Comparison of ENCODE assay signal across 29 cellular contexts in the genomic region with DNA sequence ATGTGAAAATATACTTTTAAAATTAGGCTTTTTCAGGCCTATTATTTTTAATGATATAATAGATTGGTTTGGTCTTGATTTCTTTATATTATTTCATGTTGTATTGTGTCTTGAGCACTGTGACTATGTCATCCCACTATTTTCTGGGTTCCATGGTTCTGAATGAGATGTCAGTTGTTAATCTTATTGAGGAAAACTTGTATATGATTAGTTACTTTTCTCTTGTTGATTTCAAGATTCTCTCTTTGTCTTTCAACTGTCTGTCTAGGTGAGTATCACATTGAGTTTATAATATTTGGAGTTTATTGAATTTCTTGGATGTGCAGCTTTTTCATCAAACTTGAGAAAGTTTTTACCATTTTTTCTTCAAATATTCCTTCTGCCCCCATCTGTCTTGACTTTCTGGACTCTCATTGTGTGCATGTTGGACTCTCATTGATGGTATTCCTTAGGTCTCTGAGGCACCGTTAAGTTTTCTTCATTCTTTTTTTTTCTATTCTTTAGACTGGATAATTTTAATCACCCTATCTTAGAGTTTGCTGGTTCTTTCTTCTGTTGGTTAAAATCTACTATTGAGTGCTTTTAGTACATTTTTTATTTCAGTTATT.
DNase-seq lines count a peak whose midpoint lies in the region; ATAC-seq, FAIRE-seq and TF ChIP-seq lines count a peak whose summit lies in the region.
"Had no signal": no experiment of that assay in that cellular context is flagged by ENCODE, and none has a peak within 500 bp of the region (broad histone marks: within the 10 kb centered on the region; RNA-seq: fewer than 3 reads in every experiment).

No MANE protein-coding gene starts in this region.

- H3K27ac Mint-ChIP-seq in activated CD4-positive, alpha-beta memory T cell treated with anti-CD3 and anti-CD28 coated beads, Interleukin-2, amount 10 ng/mL, durations not matched to agents 7 days and 5 days: no peak overlapping the region
- H3K27ac Mint-ChIP-seq: B cell; CD8-positive, alpha-beta memory T cell; GM23338; H9 had no signal

- H3K4me3 Mint-ChIP-seq in activated CD4-positive, alpha-beta memory T cell treated with anti-CD3 and anti-CD28 coated beads, Interleukin-2, amount 10 ng/mL, durations not matched to agents 7 days and 5 days: no peak overlapping the region
- H3K4me3 Mint-ChIP-seq: B cell; CD8-positive, alpha-beta memory T cell; GM23338; H9 had no signal

- no peak for ATAC-seq in HG03520 (IDR thresholded peaks at IDR 0.05; ENCODE audit: unreplicated experiment)
- ATAC-seq: GM23338 had no signal

- H3K9me3 Mint-ChIP-seq in activated CD4-positive, alpha-beta memory T cell treated with anti-CD3 and anti-CD28 coated beads, Interleukin-2, amount 10 ng/mL, durations not matched to agents 7 days and 5 days: peaks cover 12% of the 10 kb centered on the region

- POLR2A ChIA-PET in activated CD4-positive, alpha-beta memory T cell treated with anti-CD3 and anti-CD28 coated beads, Interleukin-2, amount 10 ng/mL, durations not matched to agents 7 days and 5 days (lab: Charles Lee): no interaction called here

- H3K4me1 ChIP-seq in right atrium auricular region: no peaks in the 10 kb centered on the region
- H3K4me1 ChIP-seq: SJSA1 had no signal

- H3K27me3 Mint-ChIP-seq in activated CD4-positive, alpha-beta memory T cell treated with anti-CD3 and anti-CD28 coated beads, Interleukin-2, amount 10 ng/mL, durations not matched to agents 7 days and 5 days: peaks cover 7% of the 10 kb centered on the region
- H3K27me3 Mint-ChIP-seq: B cell had no signal

- H3K4me3 ChIP-seq in choroid plexus epithelial cell (ENCODE audit: low read depth, low read length) (no peak overlapping the region), right atrium auricular region (no peak overlapping the region)
- H3K4me3 ChIP-seq: GM23338, SJSA1 had no signal

- in situ Hi-C loops in ACHN (cut with HindIII; ENCODE audit: low pct_ligation_motif_present, low pct_unique_long_range_greater_than_20kb, low sequenced_read_pairs): no loop called here

- CTCF ChIA-PET in activated CD4-positive, alpha-beta memory T cell treated with anti-CD3 and anti-CD28 coated beads, Interleukin-2, amount 10 ng/mL, durations not matched to agents 7 days and 5 days (lab: Charles Lee): no interaction called here

- no peaks in the 10 kb centered on the region for H3K27me3 ChIP-seq in right atrium auricular region
- H3K27me3 ChIP-seq: SJSA1 had no signal

- TF ChIP-seq CTCF in choroid plexus epithelial cell (conservative IDR thresholded peaks at IDR 0.05; ENCODE audit: low read depth, low read length) (no peak), right atrium auricular region (IDR thresholded peaks at IDR 0.05) (no peak)

- peaks cover 0 to 27% of the 10 kb centered on the region in 2 donors for H3K9me3 ChIP-seq in right atrium auricular region

- peak; percentile 89 for FAIRE-seq in G401.6 (lab: Jason Lieb, UNC)
- FAIRE-seq: GM18507 had no signal

- no peak overlapping the region for H3K27ac ChIP-seq in right atrium auricular region
- H3K27ac ChIP-seq: C4-2B, KMS-11, SJSA1 had no signal

- peak; percentile 18 for DNase-seq in ACHN
- peak; percentile 6 for DNase-seq in SW480 (ENCODE audit: low spot score)
- peak; percentile 10 for DNase-seq in choroid plexus epithelial cell (ENCODE audit: low read depth)
- no peak for DNase-seq in right atrium auricular region (ENCODE audit: low spot score)
- no peak for DNase-seq in activated CD4-positive, alpha-beta memory T cell treated with anti-CD3 and anti-CD28 coated beads, Interleukin-2, amount 10 ng/mL, durations not matched to agents 7 days and 5 days
- DNase-seq: CD8-positive, alpha-beta memory T cell; DMS 273 treated with DMSO at 0.1 percent for 48 hours; DMS79; EL; H9; IMR-90; NCI-H1092 treated with DMSO at 0.1 percent for 48 hours; NCI-H1436; NCI-H187; NCI-H2081 treated with DMSO at 0.1 percent for 48 hours; NCI-H446; NCI-H524 treated with DMSO at 0.1 percent for 48 hours; NCI-H774; Right ventricle myocardium superior; RPMI8226; T-helper 1 cell had no signal

- no peaks in the 10 kb centered on the region for H3K36me3 ChIP-seq in right atrium auricular region
- H3K36me3 ChIP-seq: SJSA1 had no signal

- H3K36me3 Mint-ChIP-seq in activated CD4-positive, alpha-beta memory T cell treated with anti-CD3 and anti-CD28 coated beads, Interleukin-2, amount 10 ng/mL, durations not matched to agents 7 days and 5 days (ENCODE audit: low read depth): no peaks in the 10 kb centered on the region
- H3K36me3 Mint-ChIP-seq: CD8-positive, alpha-beta memory T cell had no signal

- H3K4me1 Mint-ChIP-seq in activated CD4-positive, alpha-beta memory T cell treated with anti-CD3 and anti-CD28 coated beads, Interleukin-2, amount 10 ng/mL, durations not matched to agents 7 days and 5 days: no peaks in the 10 kb centered on the region
- H3K4me1 Mint-ChIP-seq: B cell; CD8-positive, alpha-beta memory T cell had no signal

Comparison
In these comparisons a context has a peak if more than half of its experiments do, and no peak if none do; other contexts are left out.
1. DNase-seq: peak in ACHN (single experiment), SW480 (single experiment) and choroid plexus epithelial cell (single experiment); none in right atrium auricular region (single experiment) and activated CD4-positive, alpha-beta memory T cell treated with anti-CD3 and anti-CD28 coated beads, Interleukin-2, amount 10 ng/mL, durations not matched to agents 7 days and 5 days (single experiment).